8 cellular contexts compared by ENCODE assay signal in the genomic region with DNA sequence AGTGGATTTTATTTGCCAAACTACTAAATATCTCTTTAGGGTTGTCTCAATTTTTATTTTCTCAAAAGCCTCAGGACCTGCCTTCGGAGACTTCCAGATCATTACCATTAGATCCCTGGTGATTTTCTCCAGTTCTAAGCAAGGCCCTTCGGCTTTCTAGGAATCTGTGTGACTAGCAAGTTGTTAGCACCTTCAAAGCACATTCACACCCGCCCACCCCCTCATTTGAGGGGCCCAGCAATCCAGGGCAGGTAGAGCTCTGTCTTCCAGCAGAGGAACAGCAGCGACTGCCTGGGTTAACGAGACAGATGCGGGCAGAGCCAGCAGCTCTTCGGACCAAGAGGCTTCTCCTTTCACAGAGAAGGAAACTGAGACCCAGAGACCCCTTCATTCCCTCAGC. TPM values are rescaled to one million over a fixed set of nuclear protein-coding genes. Genes with fewer than 3 reads are reported as not detected.
DNase-seq lines count a peak whose midpoint lies in the region; ATAC-seq and TF ChIP-seq lines count a peak whose summit lies in the region.

No MANE protein-coding gene starts in this region.

- H3K9me3 ChIP-seq in skeletal muscle satellite cell (replicated peaks; ENCODE audit: low read length): no peaks in the 10 kb centered on the region

- H3K9ac ChIP-seq in skeletal muscle satellite cell (ENCODE audit: low read depth, low read length): peak overlapping the region; percentile 96

- POLR2A ChIA-PET in activated CD4-positive, alpha-beta memory T cell treated with anti-CD3 and anti-CD28 coated beads, Interleukin-2, amount 10 ng/mL, durations not matched to agents 7 days and 5 days (lab: Charles Lee): interaction anchor here (1.4 to 21.9 kb wide), 2 partner anchors 17 to 67 kb away, joined by 3 to 503 read pairs; no protein-coding TSS in a partner anchor

- peaks cover 64% of the 10 kb centered on the region for H3K36me3 ChIP-seq in skeletal muscle satellite cell (ENCODE audit: insufficient read depth, low read length)

- no peak for DNase-seq in GM12864 (ENCODE audit: low read depth)
- DNase-seq in activated CD4-positive, alpha-beta memory T cell treated with anti-CD3 and anti-CD28 coated beads, Interleukin-2, amount 10 ng/mL, durations not matched to agents 7 days and 5 days: no peak
- DNase-seq in fibroblast of villous mesenchyme (ENCODE audit: low read depth): no peak
- DNase-seq in activated CD4-positive, CD25-positive, alpha-beta regulatory T cell treated with anti-CD3 and anti-CD28 coated beads, Interleukin-2, amount 50 U/mL, for 72 hours: no peak
- DNase-seq in stimulated activated CD4-positive, alpha-beta T cell treated with anti-CD3 and anti-CD28 coated beads, Interleukin-4, amount 100 ng/mL, for 4 hours: no peak
- no peak for DNase-seq in NCI-H2081 (lab: John Stamatoyannopoulos, UW)

- no peak for ATAC-seq in GM18519 (IDR thresholded peaks at IDR 0.05; ENCODE audit: low FRiP score, unreplicated experiment)

- peaks cover 64% of the 10 kb centered on the region for H3K4me1 ChIP-seq in skeletal muscle satellite cell (ENCODE audit: control insufficient read depth, insufficient read depth, low read length)

- H3K4me3 ChIP-seq in GM12864 (ENCODE audit: low read depth, low read length) (peak overlapping the region; percentile 80), fibroblast of villous mesenchyme (ENCODE audit: low read depth, low read length) (peak overlapping the region; percentile 79), skeletal muscle satellite cell (ENCODE audit: low read length) (peak overlapping the region; percentile 99)

- peak overlapping the region; percentile 94 for H3K4me3 Mint-ChIP-seq in activated CD4-positive, alpha-beta memory T cell treated with anti-CD3 and anti-CD28 coated beads, Interleukin-2, amount 10 ng/mL, durations not matched to agents 7 days and 5 days

- no peak for TF ChIP-seq CTCF in GM12864 (IDR thresholded peaks at IDR 0.05; ENCODE audit: low read depth, low read length, missing control alignments)
- no peak for TF ChIP-seq CTCF in fibroblast of villous mesenchyme (IDR thresholded peaks at IDR 0.05; ENCODE audit: insufficient read depth, low read depth, low read length)

- H3K36me3 Mint-ChIP-seq in activated CD4-positive, alpha-beta memory T cell treated with anti-CD3 and anti-CD28 coated beads, Interleukin-2, amount 10 ng/mL, durations not matched to agents 7 days and 5 days (ENCODE audit: low read depth): peaks cover 70% of the 10 kb centered on the region

- H3K4me1 Mint-ChIP-seq in activated CD4-positive, alpha-beta memory T cell treated with anti-CD3 and anti-CD28 coated beads, Interleukin-2, amount 10 ng/mL, durations not matched to agents 7 days and 5 days: peaks cover 78% of the 10 kb centered on the region

- no peaks in the 10 kb centered on the region for H3K9me3 Mint-ChIP-seq in activated CD4-positive, alpha-beta memory T cell treated with anti-CD3 and anti-CD28 coated beads, Interleukin-2, amount 10 ng/mL, durations not matched to agents 7 days and 5 days

- CTCF ChIA-PET in activated CD4-positive, alpha-beta memory T cell treated with anti-CD3 and anti-CD28 coated beads, Interleukin-2, amount 10 ng/mL, durations not matched to agents 7 days and 5 days (lab: Charles Lee): interaction anchor here (6.1 kb wide), 1 partner anchor 19 kb away, joined by 26 read pairs; no protein-coding TSS in a partner anchor

- no peaks in the 10 kb centered on the region for H3K27me3 ChIP-seq in skeletal muscle satellite cell (ENCODE audit: control insufficient read depth, insufficient read depth, low read length)

- H3K27ac Mint-ChIP-seq in activated CD4-positive, alpha-beta memory T cell treated with anti-CD3 and anti-CD28 coated beads, Interleukin-2, amount 10 ng/mL, durations not matched to agents 7 days and 5 days: peak overlapping the region; percentile 86

- H3K4me2 ChIP-seq in skeletal muscle satellite cell (ENCODE audit: low read length): peak overlapping the region; percentile 91

- H3K27me3 Mint-ChIP-seq in activated CD4-positive, alpha-beta memory T cell treated with anti-CD3 and anti-CD28 coated beads, Interleukin-2, amount 10 ng/mL, durations not matched to agents 7 days and 5 days: no peaks in the 10 kb centered on the region

RNA-seq across cellular contexts. Expression of a gene that starts 2.0 kb away (rescaled TPM):
- total RNA-seq in activated CD4-positive, alpha-beta memory T cell treated with anti-CD3 and anti-CD28 coated beads, Interleukin-2, amount 10 ng/mL, durations not matched to agents 7 days and 5 days: 100 to 1,000 TPM; 463 to 465 TPM
- total RNA-seq in fibroblast of villous mesenchyme: 436 and 516 TPM in 2 replicates
- 277 and 319 TPM in 2 replicates for total RNA-seq in skeletal muscle satellite cell (2012; rRNA removed)
